ENCODE assay signal across 18 cellular contexts in the genomic region with DNA sequence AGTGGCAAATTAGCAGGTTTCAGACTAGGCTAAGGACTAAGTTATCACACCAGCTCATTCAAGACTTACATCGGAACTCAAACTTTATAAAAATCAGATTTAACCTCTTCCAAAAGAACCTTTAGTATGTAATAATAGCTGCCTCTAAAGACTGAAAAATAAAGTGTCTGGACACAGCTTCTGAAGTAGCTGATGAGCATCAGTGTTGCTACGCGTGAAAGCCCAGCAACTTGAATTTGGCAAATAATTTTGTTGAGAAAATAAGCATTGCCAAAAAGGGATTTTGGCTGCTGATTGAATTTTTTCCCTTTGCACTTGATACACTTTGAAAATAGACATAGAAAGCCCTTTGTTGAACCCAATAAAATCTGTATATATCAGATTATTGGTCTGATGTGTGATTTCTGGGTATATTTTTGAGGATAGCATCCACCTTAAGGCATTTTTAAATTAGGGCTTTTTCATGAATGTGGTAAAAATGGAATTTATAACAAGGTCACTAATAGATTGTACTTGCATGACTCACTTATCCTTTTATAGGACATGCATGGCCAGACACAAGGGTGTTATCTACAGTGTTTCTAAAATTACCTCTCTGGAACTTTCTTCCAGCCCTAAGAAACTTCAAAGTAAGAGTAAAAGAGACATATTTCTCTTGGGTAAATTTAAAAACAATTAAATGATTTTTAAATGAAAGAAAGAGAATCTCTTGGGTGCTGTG.
DNase-seq lines count a peak whose midpoint lies in the region; ATAC-seq, FAIRE-seq and TF ChIP-seq lines count a peak whose summit lies in the region.
"Had no signal": no experiment of that assay in that cellular context is flagged by ENCODE, and none has a peak within 500 bp of the region (broad histone marks: within the 10 kb centered on the region; RNA-seq: fewer than 3 reads in every experiment).

No MANE protein-coding gene starts in this region.

- peak overlapping the region; percentile 31 for H3K27ac Mint-ChIP-seq in astrocyte (ENCODE audit: unreplicated experiment)
- H3K27ac Mint-ChIP-seq in stimulated activated naive B cell treated with anti-CD40 and anti-IgM and Interleukin-4, amounts not matched to agents 10 μg/mL and 1 μg/mL and 100 μg/mL, for 72 hours = no peak overlapping the region
- no peak overlapping the region for H3K27ac Mint-ChIP-seq in activated T-helper 1 cell treated with anti-CD3 and anti-CD28 coated beads, Interleukin-12 subunit alpha, Interleukin-12 subunit beta, Interleukin-2, Interleukin-4 antibody, amounts not matched to agents 30 ng/mL and 10 ng/mL and 1 ng/mL, durations not matched to agents 14 hours and 24 hours and 36 hours
- H3K27ac Mint-ChIP-seq: activated naive CD4-positive, alpha-beta T cell treated with anti-CD3 and anti-CD28 coated beads, Interleukin-2, amount 50 U/mL, for 24 hours; activated T-cell treated with anti-CD3 and anti-CD28 coated beads, Interleukin-2, amount 50 U/mL, for 24 hours; nephron had no signal

- TF ChIP-seq CTCF in astrocyte (IDR thresholded peaks at IDR 0.05; ENCODE audit: insufficient read depth, low read depth, low read length) = no peak

- H3K27me3 ChIP-seq in astrocyte (ENCODE audit: insufficient read depth, low read length) = no peaks in the 10 kb centered on the region

- H3K9ac ChIP-seq in astrocyte (ENCODE audit: low read length) = peak overlapping the region; percentile 19

- H3K9me3 Mint-ChIP-seq in astrocyte (ENCODE audit: unreplicated experiment) = peaks cover 11% of the 10 kb centered on the region
- peaks cover 0 to 2% of the 10 kb centered on the region in 2 donors for H3K9me3 Mint-ChIP-seq in stimulated activated naive B cell treated with anti-CD40 and anti-IgM and Interleukin-4, amounts not matched to agents 10 μg/mL and 1 μg/mL and 100 μg/mL, for 72 hours
- peaks cover 4% of the 10 kb centered on the region for H3K9me3 Mint-ChIP-seq in activated T-helper 1 cell treated with anti-CD3 and anti-CD28 coated beads, Interleukin-12 subunit alpha, Interleukin-12 subunit beta, Interleukin-2, Interleukin-4 antibody, amounts not matched to agents 30 ng/mL and 10 ng/mL and 1 ng/mL, durations not matched to agents 14 hours and 24 hours and 36 hours
- H3K9me3 Mint-ChIP-seq: activated naive CD4-positive, alpha-beta T cell treated with anti-CD3 and anti-CD28 coated beads, Interleukin-2, amount 50 U/mL, for 24 hours; activated T-cell treated with anti-CD3 and anti-CD28 coated beads, Interleukin-2, amount 50 U/mL, for 24 hours; nephron had no signal

- H3K9me3 ChIP-seq in astrocyte (ENCODE audit: insufficient read depth, low read depth, low read length) = no peaks in the 10 kb centered on the region

- H2AFZ ChIP-seq in astrocyte (ENCODE audit: low read depth, low read length) = no peak overlapping the region

- H3K4me2 ChIP-seq in astrocyte (ENCODE audit: low read length) = peak overlapping the region; percentile 45

- H3K4me1 ChIP-seq in astrocyte (ENCODE audit: insufficient read depth, low read length) = peaks cover 7% of the 10 kb centered on the region

- intact Hi-C loops in activated T-helper 1 cell treated with anti-CD3 and anti-CD28 coated beads, Interleukin-12 subunit alpha, Interleukin-12 subunit beta, Interleukin-2, Interleukin-4 antibody, amounts not matched to agents 30 ng/mL and 10 ng/mL and 1 ng/mL, durations not matched to agents 14 hours and 24 hours and 36 hours (cut with micrococcal nuclease) = no loop called here

- H3K4me1 Mint-ChIP-seq in astrocyte (ENCODE audit: low read depth, unreplicated experiment) = peaks cover 8% of the 10 kb centered on the region
- H3K4me1 Mint-ChIP-seq in stimulated activated naive B cell treated with anti-CD40 and anti-IgM and Interleukin-4, amounts not matched to agents 10 μg/mL and 1 μg/mL and 100 μg/mL, for 72 hours = no peaks in the 10 kb centered on the region
- no peaks in the 10 kb centered on the region for H3K4me1 Mint-ChIP-seq in activated T-helper 1 cell treated with anti-CD3 and anti-CD28 coated beads, Interleukin-12 subunit alpha, Interleukin-12 subunit beta, Interleukin-2, Interleukin-4 antibody, amounts not matched to agents 30 ng/mL and 10 ng/mL and 1 ng/mL, durations not matched to agents 14 hours and 24 hours and 36 hours (ENCODE audit: low read depth)
- H3K4me1 Mint-ChIP-seq: activated naive CD4-positive, alpha-beta T cell treated with anti-CD3 and anti-CD28 coated beads, Interleukin-2, amount 50 U/mL, for 24 hours; nephron had no signal

- H4K20me1 ChIP-seq in astrocyte (ENCODE audit: insufficient read depth, low read length) = no peaks in the 10 kb centered on the region

- H3K27me3 Mint-ChIP-seq in astrocyte (ENCODE audit: low read depth, unreplicated experiment) = no peaks in the 10 kb centered on the region
- H3K27me3 Mint-ChIP-seq in stimulated activated naive B cell treated with anti-CD40 and anti-IgM and Interleukin-4, amounts not matched to agents 10 μg/mL and 1 μg/mL and 100 μg/mL, for 72 hours = no peaks in the 10 kb centered on the region
- H3K27me3 Mint-ChIP-seq in activated T-helper 1 cell treated with anti-CD3 and anti-CD28 coated beads, Interleukin-12 subunit alpha, Interleukin-12 subunit beta, Interleukin-2, Interleukin-4 antibody, amounts not matched to agents 30 ng/mL and 10 ng/mL and 1 ng/mL, durations not matched to agents 14 hours and 24 hours and 36 hours (ENCODE audit: insufficient read depth) = no peaks in the 10 kb centered on the region
- H3K27me3 Mint-ChIP-seq: activated naive CD4-positive, alpha-beta T cell treated with anti-CD3 and anti-CD28 coated beads, Interleukin-2, amount 50 U/mL, for 24 hours; activated T-cell treated with anti-CD3 and anti-CD28 coated beads, Interleukin-2, amount 50 U/mL, for 24 hours had no signal

- peak; percentile 89 for FAIRE-seq in astrocyte (lab: Jason Lieb, UNC)
- FAIRE-seq: D721Med, endometrium, GM18507 had no signal

- H3K27ac ChIP-seq in astrocyte (ENCODE audit: low read depth, low read length) = peak overlapping the region; percentile 31

- DNase-seq in A172 (ENCODE audit: low spot score) (peak; percentile 62), GM03348 (ENCODE audit: low spot score) (peak; percentile 76), astrocyte (ENCODE audit: low read depth) (peak; percentile 87), hepatic stellate cell (ENCODE audit: low spot score) (peak; percentile 17), NCI-H510A (lab: John Stamatoyannopoulos, UW) (no peak)
- DNase-seq in stimulated activated naive B cell treated with anti-CD40 and anti-IgM and Interleukin-4, amounts not matched to agents 10 μg/mL and 1 μg/mL and 100 μg/mL, for 72 hours = no peak
- DNase-seq in activated T-helper 1 cell treated with anti-CD3 and anti-CD28 coated beads, Interleukin-12 subunit alpha, Interleukin-12 subunit beta, Interleukin-2, Interleukin-4 antibody, amounts not matched to agents 30 ng/mL and 10 ng/mL and 1 ng/mL, durations not matched to agents 14 hours and 24 hours and 36 hours (ENCODE audit: low spot score) = no peak
- DNase-seq: activated CD4-positive, alpha-beta T cell treated with anti-CD3 and anti-CD28 coated beads, Interleukin-2, amount 50 U/mL, for 4 hours; activated T-cell treated with anti-CD3 and anti-CD28 coated beads, Interleukin-2, amount 50 U/mL, for 24 hours; cerebellar nuclear complex; NCI-H2029 treated with DMSO at 0.1 percent for 48 hours; NCI-H526 treated with DMSO at 0.1 percent for 48 hours had no signal

- no peaks in the 10 kb centered on the region for H3K36me3 ChIP-seq in astrocyte (ENCODE audit: insufficient read depth, low read length)

- H3K79me2 ChIP-seq in astrocyte (ENCODE audit: insufficient read depth, low read length) = no peaks in the 10 kb centered on the region

- ATAC-seq in stimulated activated naive B cell treated with anti-CD40 and anti-IgM and Interleukin-4, amounts not matched to agents 10 μg/mL and 1 μg/mL and 100 μg/mL, for 72 hours (replicated peaks) = no peak
- ATAC-seq in HG02763 (IDR thresholded peaks at IDR 0.05; ENCODE audit: unreplicated experiment) = no peak

- no peak overlapping the region for H3K4me3 ChIP-seq in astrocyte (ENCODE audit: insufficient read depth, low read depth, low read length)

- no peaks in the 10 kb centered on the region for H3K36me3 Mint-ChIP-seq in astrocyte (ENCODE audit: low read depth, unreplicated experiment)
- H3K36me3 Mint-ChIP-seq in stimulated activated naive B cell treated with anti-CD40 and anti-IgM and Interleukin-4, amounts not matched to agents 10 μg/mL and 1 μg/mL and 100 μg/mL, for 72 hours = no peaks in the 10 kb centered on the region
- no peaks in the 10 kb centered on the region for H3K36me3 Mint-ChIP-seq in activated T-helper 1 cell treated with anti-CD3 and anti-CD28 coated beads, Interleukin-12 subunit alpha, Interleukin-12 subunit beta, Interleukin-2, Interleukin-4 antibody, amounts not matched to agents 30 ng/mL and 10 ng/mL and 1 ng/mL, durations not matched to agents 14 hours and 24 hours and 36 hours (ENCODE audit: low read depth)
- H3K36me3 Mint-ChIP-seq: activated naive CD4-positive, alpha-beta T cell treated with anti-CD3 and anti-CD28 coated beads, Interleukin-2, amount 50 U/mL, for 24 hours had no signal

- H3K4me3 Mint-ChIP-seq in astrocyte (ENCODE audit: unreplicated experiment) = no peak overlapping the region
- no peak overlapping the region for H3K4me3 Mint-ChIP-seq in stimulated activated naive B cell treated with anti-CD40 and anti-IgM and Interleukin-4, amounts not matched to agents 10 μg/mL and 1 μg/mL and 100 μg/mL, for 72 hours
- H3K4me3 Mint-ChIP-seq in activated T-helper 1 cell treated with anti-CD3 and anti-CD28 coated beads, Interleukin-12 subunit alpha, Interleukin-12 subunit beta, Interleukin-2, Interleukin-4 antibody, amounts not matched to agents 30 ng/mL and 10 ng/mL and 1 ng/mL, durations not matched to agents 14 hours and 24 hours and 36 hours = no peak overlapping the region
- H3K4me3 Mint-ChIP-seq: activated naive CD4-positive, alpha-beta T cell treated with anti-CD3 and anti-CD28 coated beads, Interleukin-2, amount 50 U/mL, for 24 hours; activated T-cell treated with anti-CD3 and anti-CD28 coated beads, Interleukin-2, amount 50 U/mL, for 24 hours; nephron had no signal

Comparison
In these comparisons a context has a peak if more than half of its experiments do, and no peak if none do; other contexts are left out.
1. DNase-seq: peak in A172 (single experiment), GM03348 (single experiment), astrocyte (single experiment) and hepatic stellate cell (single experiment); none in stimulated activated naive B cell treated with anti-CD40 and anti-IgM and Interleukin-4, amounts not matched to agents 10 μg/mL and 1 μg/mL and 100 μg/mL, for 72 hours (single experiment), NCI-H510A (single experiment) and activated T-helper 1 cell treated with anti-CD3 and anti-CD28 coated beads, Interleukin-12 subunit alpha, Interleukin-12 subunit beta, Interleukin-2, Interleukin-4 antibody, amounts not matched to agents 30 ng/mL and 10 ng/mL and 1 ng/mL, durations not matched to agents 14 hours and 24 hours and 36 hours (single experiment).